Comparison of ENCODE assay signal across 1 cellular context in the genomic region with DNA sequence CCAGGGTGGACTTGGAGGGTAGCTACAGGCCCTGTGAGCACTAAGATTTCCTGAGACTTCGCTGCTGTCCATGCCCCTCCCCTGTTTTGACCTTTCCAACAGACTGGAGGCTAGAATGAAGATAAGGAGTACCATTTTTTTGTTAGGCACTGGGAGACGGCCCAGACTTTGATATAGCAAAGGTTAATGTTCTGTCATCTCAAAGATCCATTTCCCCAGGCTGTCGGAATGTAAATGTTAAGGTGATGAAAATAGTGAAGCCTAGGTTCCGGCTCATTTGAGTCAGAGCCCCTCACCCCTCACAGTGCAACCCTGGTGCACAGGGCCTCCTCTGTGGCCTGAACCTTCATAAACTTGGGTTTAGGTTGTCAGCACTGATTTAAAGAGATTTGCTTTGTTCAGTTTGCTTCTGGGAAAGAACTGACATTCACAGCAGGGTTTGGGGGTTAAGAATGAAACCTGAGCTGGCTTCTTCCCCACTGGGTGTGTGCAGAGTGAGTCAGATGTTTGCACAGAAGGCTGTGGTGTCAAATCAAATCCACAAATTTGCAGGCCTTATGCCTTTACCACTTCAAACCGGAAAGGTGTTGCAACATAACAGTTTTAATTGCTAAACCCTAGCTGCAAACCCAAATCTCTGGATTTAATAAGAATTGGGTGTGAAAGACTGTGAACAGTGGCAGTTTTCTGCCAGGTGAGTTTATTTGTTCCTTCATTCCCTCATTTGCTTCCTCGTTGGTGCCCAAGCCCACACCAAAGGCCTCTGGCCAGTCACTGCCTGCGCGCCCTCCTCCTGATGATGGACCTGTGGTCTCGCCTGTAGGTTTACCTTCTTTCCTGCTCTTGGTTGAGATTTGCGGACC.
TF ChIP-seq lines count a peak whose summit lies in the region.

No MANE protein-coding gene starts in this region.

TF ChIP-seq in HEK293, 187 proteins besides CTCF, POLR2A, EP300 and RAD21 (continued from another document and continues in another):
- TF ChIP-seq, protein P1, sequence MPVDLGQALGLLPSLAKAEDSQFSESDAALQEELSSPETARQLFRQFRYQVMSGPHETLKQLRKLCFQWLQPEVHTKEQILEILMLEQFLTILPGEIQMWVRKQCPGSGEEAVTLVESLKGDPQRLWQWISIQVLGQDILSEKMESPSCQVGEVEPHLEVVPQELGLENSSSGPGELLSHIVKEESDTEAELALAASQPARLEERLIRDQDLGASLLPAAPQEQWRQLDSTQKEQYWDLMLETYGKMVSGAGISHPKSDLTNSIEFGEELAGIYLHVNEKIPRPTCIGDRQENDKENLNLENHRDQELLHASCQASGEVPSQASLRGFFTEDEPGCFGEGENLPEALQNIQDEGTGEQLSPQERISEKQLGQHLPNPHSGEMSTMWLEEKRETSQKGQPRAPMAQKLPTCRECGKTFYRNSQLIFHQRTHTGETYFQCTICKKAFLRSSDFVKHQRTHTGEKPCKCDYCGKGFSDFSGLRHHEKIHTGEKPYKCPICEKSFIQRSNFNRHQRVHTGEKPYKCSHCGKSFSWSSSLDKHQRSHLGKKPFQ (tag by site-specific recombination; IDR thresholded peaks at IDR 0.05): peak; percentile 89
- TF ChIP-seq, protein P2, sequence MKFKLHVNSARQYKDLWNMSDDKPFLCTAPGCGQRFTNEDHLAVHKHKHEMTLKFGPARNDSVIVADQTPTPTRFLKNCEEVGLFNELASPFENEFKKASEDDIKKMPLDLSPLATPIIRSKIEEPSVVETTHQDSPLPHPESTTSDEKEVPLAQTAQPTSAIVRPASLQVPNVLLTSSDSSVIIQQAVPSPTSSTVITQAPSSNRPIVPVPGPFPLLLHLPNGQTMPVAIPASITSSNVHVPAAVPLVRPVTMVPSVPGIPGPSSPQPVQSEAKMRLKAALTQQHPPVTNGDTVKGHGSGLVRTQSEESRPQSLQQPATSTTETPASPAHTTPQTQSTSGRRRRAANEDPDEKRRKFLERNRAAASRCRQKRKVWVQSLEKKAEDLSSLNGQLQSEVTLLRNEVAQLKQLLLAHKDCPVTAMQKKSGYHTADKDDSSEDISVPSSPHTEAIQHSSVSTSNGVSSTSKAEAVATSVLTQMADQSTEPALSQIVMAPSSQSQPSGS (tag by site-specific recombination; IDR thresholded peaks at IDR 0.05; ENCODE audit: low read depth): peak; percentile 62
- TF ChIP-seq ZNF664 (tag by site-specific recombination; IDR thresholded peaks at IDR 0.05) (peak; percentile 59), BCL11B (tag by site-specific recombination; IDR thresholded peaks at IDR 0.05; ENCODE audit: low read depth) (0 out of 2 replicates have a peak, but pooled peaks have one; percentile 52), ZBTB17 (tag by site-specific recombination; IDR thresholded peaks at IDR 0.05) (peak; percentile 80), GLIS1 (tag by site-specific recombination; IDR thresholded peaks at IDR 0.05) (peak; percentile 95), SP7 (tag by site-specific recombination; IDR thresholded peaks at IDR 0.05) (peak; percentile 97), ZNF548 (tag by site-specific recombination; IDR thresholded peaks at IDR 0.05) (no peak), GLIS2 (tag by site-specific recombination; IDR thresholded peaks at IDR 0.05) (peak; percentile 75), KLF7 (tag by site-specific recombination; IDR thresholded peaks at IDR 0.05; ENCODE audit: borderline replicate concordance) (peak; percentile 88; the same call in 1 of the 2 replicates), ZEB2 (tag by site-specific recombination; IDR thresholded peaks at IDR 0.05) (peak; percentile 94), ZXDB (tag by site-specific recombination; IDR thresholded peaks at IDR 0.05) (peak; percentile 88), ZSCAN16 (tag by site-specific recombination; IDR thresholded peaks at IDR 0.05) (peak; percentile 75), KLF10 (tag by site-specific recombination; IDR thresholded peaks at IDR 0.05) (peak; percentile 90), ZBTB11 (tag by site-specific recombination; conservative IDR thresholded peaks at IDR 0.05; ENCODE audit: low read depth) (no peak), IKZF3 (tag by site-specific recombination; IDR thresholded peaks at IDR 0.05) (peak; percentile 97), ZNF629 (tag by site-specific recombination; IDR thresholded peaks at IDR 0.05) (peak; percentile 90), ZBTB20 (tag by site-specific recombination; IDR thresholded peaks at IDR 0.05) (peak; percentile 73), PRDM6 (tag by site-specific recombination; IDR thresholded peaks at IDR 0.05) (peak; percentile 98), SCRT1 (tag by site-specific recombination; IDR thresholded peaks at IDR 0.05; ENCODE audit: borderline replicate concordance) (0 out of 2 replicates have a peak, but pooled peaks have one; percentile 16), OSR2 (tag by site-specific recombination; IDR thresholded peaks at IDR 0.05) (peak; percentile 100), ZNF366 (tag by site-specific recombination; conservative IDR thresholded peaks at IDR 0.05) (peak; percentile 85), ZNF596 (tag by site-specific recombination; IDR thresholded peaks at IDR 0.05) (peak; percentile 72; the same call in 1 of the 2 replicates), ZFP41 (tag by site-specific recombination; IDR thresholded peaks at IDR 0.05; ENCODE audit: borderline replicate concordance) (no peak), ZSCAN23 (tag by site-specific recombination; IDR thresholded peaks at IDR 0.05) (peak; percentile 81; the same call in 1 of the 2 replicates), ZBTB44 (tag by site-specific recombination; IDR thresholded peaks at IDR 0.05) (peak; percentile 95), ZNF830 (tag by site-specific recombination; IDR thresholded peaks at IDR 0.05; ENCODE audit: low read depth) (no peak), GLI4 (tag by site-specific recombination; IDR thresholded peaks at IDR 0.05) (no peak), ZBTB21 (tag by site-specific recombination; IDR thresholded peaks at IDR 0.05) (0 out of 2 replicates have a peak, but pooled peaks have one; percentile 54), MEIS1 (CRISPR knock-in tag; IDR thresholded peaks at IDR 0.05; ENCODE audit: borderline replicate concordance) (no peak)
- TF ChIP-seq, protein P3, sequence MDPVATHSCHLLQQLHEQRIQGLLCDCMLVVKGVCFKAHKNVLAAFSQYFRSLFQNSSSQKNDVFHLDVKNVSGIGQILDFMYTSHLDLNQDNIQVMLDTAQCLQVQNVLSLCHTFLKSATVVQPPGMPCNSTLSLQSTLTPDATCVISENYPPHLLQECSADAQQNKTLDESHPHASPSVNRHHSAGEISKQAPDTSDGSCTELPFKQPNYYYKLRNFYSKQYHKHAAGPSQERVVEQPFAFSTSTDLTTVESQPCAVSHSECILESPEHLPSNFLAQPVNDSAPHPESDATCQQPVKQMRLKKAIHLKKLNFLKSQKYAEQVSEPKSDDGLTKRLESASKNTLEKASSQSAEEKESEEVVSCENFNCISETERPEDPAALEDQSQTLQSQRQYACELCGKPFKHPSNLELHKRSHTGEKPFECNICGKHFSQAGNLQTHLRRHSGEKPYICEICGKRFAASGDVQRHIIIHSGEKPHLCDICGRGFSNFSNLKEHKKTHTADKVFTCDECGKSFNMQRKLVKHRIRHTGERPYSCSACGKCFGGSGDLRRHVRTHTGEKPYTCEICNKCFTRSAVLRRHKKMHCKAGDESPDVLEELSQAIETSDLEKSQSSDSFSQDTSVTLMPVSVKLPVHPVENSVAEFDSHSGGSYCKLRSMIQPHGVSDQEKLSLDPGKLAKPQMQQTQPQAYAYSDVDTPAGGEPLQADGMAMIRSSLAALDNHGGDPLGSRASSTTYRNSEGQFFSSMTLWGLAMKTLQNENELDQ (tag by site-specific recombination; IDR thresholded peaks at IDR 0.05; ENCODE audit: low read depth): no peak
- TF ChIP-seq, protein P4, sequence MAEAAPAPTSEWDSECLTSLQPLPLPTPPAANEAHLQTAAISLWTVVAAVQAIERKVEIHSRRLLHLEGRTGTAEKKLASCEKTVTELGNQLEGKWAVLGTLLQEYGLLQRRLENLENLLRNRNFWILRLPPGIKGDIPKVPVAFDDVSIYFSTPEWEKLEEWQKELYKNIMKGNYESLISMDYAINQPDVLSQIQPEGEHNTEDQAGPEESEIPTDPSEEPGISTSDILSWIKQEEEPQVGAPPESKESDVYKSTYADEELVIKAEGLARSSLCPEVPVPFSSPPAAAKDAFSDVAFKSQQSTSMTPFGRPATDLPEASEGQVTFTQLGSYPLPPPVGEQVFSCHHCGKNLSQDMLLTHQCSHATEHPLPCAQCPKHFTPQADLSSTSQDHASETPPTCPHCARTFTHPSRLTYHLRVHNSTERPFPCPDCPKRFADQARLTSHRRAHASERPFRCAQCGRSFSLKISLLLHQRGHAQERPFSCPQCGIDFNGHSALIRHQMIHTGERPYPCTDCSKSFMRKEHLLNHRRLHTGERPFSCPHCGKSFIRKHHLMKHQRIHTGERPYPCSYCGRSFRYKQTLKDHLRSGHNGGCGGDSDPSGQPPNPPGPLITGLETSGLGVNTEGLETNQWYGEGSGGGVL (tag by site-specific recombination; IDR thresholded peaks at IDR 0.05): peak; percentile 80
- TF ChIP-seq, protein P5, sequence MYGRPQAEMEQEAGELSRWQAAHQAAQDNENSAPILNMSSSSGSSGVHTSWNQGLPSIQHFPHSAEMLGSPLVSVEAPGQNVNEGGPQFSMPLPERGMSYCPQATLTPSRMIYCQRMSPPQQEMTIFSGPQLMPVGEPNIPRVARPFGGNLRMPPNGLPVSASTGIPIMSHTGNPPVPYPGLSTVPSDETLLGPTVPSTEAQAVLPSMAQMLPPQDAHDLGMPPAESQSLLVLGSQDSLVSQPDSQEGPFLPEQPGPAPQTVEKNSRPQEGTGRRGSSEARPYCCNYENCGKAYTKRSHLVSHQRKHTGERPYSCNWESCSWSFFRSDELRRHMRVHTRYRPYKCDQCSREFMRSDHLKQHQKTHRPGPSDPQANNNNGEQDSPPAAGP (tag by site-specific recombination; IDR thresholded peaks at IDR 0.05): peak; percentile 96
- TF ChIP-seq, protein P6, sequence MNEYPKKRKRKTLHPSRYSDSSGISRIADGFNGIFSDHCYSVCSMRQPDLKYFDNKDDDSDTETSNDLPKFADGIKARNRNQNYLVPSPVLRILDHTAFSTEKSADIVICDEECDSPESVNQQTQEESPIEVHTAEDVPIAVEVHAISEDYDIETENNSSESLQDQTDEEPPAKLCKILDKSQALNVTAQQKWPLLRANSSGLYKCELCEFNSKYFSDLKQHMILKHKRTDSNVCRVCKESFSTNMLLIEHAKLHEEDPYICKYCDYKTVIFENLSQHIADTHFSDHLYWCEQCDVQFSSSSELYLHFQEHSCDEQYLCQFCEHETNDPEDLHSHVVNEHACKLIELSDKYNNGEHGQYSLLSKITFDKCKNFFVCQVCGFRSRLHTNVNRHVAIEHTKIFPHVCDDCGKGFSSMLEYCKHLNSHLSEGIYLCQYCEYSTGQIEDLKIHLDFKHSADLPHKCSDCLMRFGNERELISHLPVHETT (tag by site-specific recombination; IDR thresholded peaks at IDR 0.05): 0 out of 2 replicates have a peak, but pooled peaks have one; percentile 62
